21 cellular contexts compared by ENCODE assay signal in genomic region chr17:372157-373152, GRCh38. TPM values are rescaled to one million over a fixed set of nuclear protein-coding genes. Genes with fewer than 3 reads are reported as not detected.
DNase-seq lines count a peak whose midpoint lies in the region; ATAC-seq, FAIRE-seq and TF ChIP-seq lines count a peak whose summit lies in the region.
"Had no signal": no experiment of that assay in that cellular context is flagged by ENCODE, and none has a peak within 500 bp of the region (broad histone marks: within the 10 kb centered on the region; RNA-seq: fewer than 3 reads in every experiment).

No MANE protein-coding gene starts in this region.

- H3K4me3 ChIP-seq in HEK293 (ENCODE audit: low read depth, low read length) (no peak overlapping the region), WERI-Rb-1 (ENCODE audit: low read depth, low read length) (peak overlapping the region; percentile 31), small intestine (ENCODE audit: low read depth in 1 of 2, low read length in 2 of 2) (no peak overlapping the region), aorta (ENCODE audit: low read length in 2 of 2) (no peak overlapping the region), tibial nerve (no peak overlapping the region)
- H3K4me3 ChIP-seq: GM23338, K562 had no signal

- no peak for TF ChIP-seq POLR2A in tibial nerve (IDR thresholded peaks at IDR 0.05)

- ATAC-seq in aorta (ENCODE audit: low FRiP score): no peak
- ATAC-seq: GM23338, K562 had no signal

- H3K9me3 ChIP-seq in HEK293 (ENCODE audit: control insufficient read depth, insufficient read depth, low read depth, low read length) (peaks cover 3% of the 10 kb centered on the region), WERI-Rb-1 (ENCODE audit: severe bottlenecking) (peaks cover 2% of the 10 kb centered on the region), small intestine (ENCODE audit: control insufficient read depth, low read depth) (no peaks in the 10 kb centered on the region), aorta (ENCODE audit: control insufficient read depth, low read length) (peaks cover 2% of the 10 kb centered on the region), tibial nerve (peaks cover 0 to 13% (median 0%) of the 10 kb centered on the region in 4 donors)

- POLR2A ChIA-PET in HEK293 (lab: Yijun Ruan, JAX): no interaction called here

- H3K27ac ChIP-seq in HEK293 (ENCODE audit: extremely low read depth, low read depth, low read length): no peak overlapping the region
- H3K27ac ChIP-seq in WERI-Rb-1: peak overlapping the region; percentile 48
- H3K27ac ChIP-seq in small intestine (ENCODE audit: low read depth in 1 of 2, low read length in 1 of 2): peak overlapping the region in 1 of 2 donors; percentile 42
- no peak overlapping the region for H3K27ac ChIP-seq in aorta (ENCODE audit: low read depth in 1 of 2, low read length in 2 of 2)
- H3K27ac ChIP-seq in tibial nerve: peak overlapping the region in 2 of 4 donors; percentile 25 to 42

- DNase-seq in WERI-Rb-1: peak; percentile 49
- DNase-seq in islet precursor cell: peak; percentile 34
- peak; percentile 17 for DNase-seq in small intestine
- no peak for DNase-seq in aorta
- DNase-seq in GM13977 (ENCODE audit: low spot score): no peak
- DNase-seq in tibial nerve (ENCODE audit: low spot score in 2 of 2): no peak
- DNase-seq: ACHN, AML-193, COR-L47, DMS153, EL, NCI-H1092, NCI-H1694, NCI-H2107, NCI-H226, NCI-H524 treated with DMSO at 0.1 percent for 48 hours, SHP77 treated with DMSO at 0.1 percent for 48 hours had no signal

- WGBS in small intestine, 3 donors: 58 to 64% (median 63%) methylated on average over 18 of the region's 18 CpGs
- WGBS in aorta, 2 donors: 68 to 76% methylated on average over 18 of the region's 18 CpGs
- WGBS in tibial nerve, 2 donors: 56 to 59% methylated on average over 18 of the region's 18 CpGs

- in situ Hi-C loops in GM13977 (cut with MboI; ENCODE audit: low pct_unique_long_range_greater_than_20kb, low sequenced_read_pairs, unreplicated experiment): no loop called here

- no peak for TF ChIP-seq EP300 in tibial nerve (IDR thresholded peaks at IDR 0.05)

- no peak for FAIRE-seq in small intestine (lab: Jason Lieb, UNC)
- FAIRE-seq: K562, RCC 7860 had no signal

- CTCF ChIA-PET in HEK293 (lab: Yijun Ruan, JAX): interaction anchor here (0.7 to 1.5 kb wide), 4 partner anchors 9 to 624 kb away, joined by 3 read pairs; partner anchors contain the start of genes RPH3AL and TIMM22

- intact Hi-C loops in aorta (cut with DNase I): no loop called here

- TF ChIP-seq CTCF in HEK293 (tag by site-specific recombination; IDR thresholded peaks at IDR 0.05) (no peak), WERI-Rb-1 (IDR thresholded peaks at IDR 0.05; ENCODE audit: low read depth, low read length) (no peak), GM13977 (IDR thresholded peaks at IDR 0.05; ENCODE audit: extremely low read depth, insufficient read depth, missing control alignments) (no peak), tibial nerve (IDR thresholded peaks at IDR 0.05) (no peak)

- no peaks in the 10 kb centered on the region for H3K27me3 ChIP-seq in WERI-Rb-1 (ENCODE audit: insufficient read depth, low read depth, severe bottlenecking)
- H3K27me3 ChIP-seq in small intestine (ENCODE audit: control insufficient read depth in 2 of 2, insufficient read depth in 2 of 2, low read length in 2 of 2): no peaks in the 10 kb centered on the region
- no peaks in the 10 kb centered on the region for H3K27me3 ChIP-seq in aorta (ENCODE audit: control insufficient read depth in 1 of 2, insufficient read depth in 2 of 2, low read length in 1 of 2)
- no peaks in the 10 kb centered on the region for H3K27me3 ChIP-seq in tibial nerve

- H3K36me3 ChIP-seq in HEK293 (ENCODE audit: control insufficient read depth in 2 of 2, insufficient read depth in 1 of 2, low read length in 2 of 2) (peaks cover 0 to 3% of the 10 kb centered on the region in 2 experiments; a peak in 1 of 3 replicates), WERI-Rb-1 (no peaks in the 10 kb centered on the region), small intestine (ENCODE audit: control insufficient read depth in 2 of 2, insufficient read depth in 2 of 2, low read length in 2 of 2) (no peaks in the 10 kb centered on the region), aorta (ENCODE audit: control insufficient read depth in 1 of 2, insufficient read depth in 2 of 2, low read length in 1 of 2) (no peaks in the 10 kb centered on the region), tibial nerve (no peaks in the 10 kb centered on the region)

- H3K4me1 ChIP-seq in HEK293 (ENCODE audit: control insufficient read depth, insufficient read depth, low read length) (peaks cover 5% of the 10 kb centered on the region; the same call in 1 of the 2 replicates), small intestine (ENCODE audit: control insufficient read depth in 2 of 2, insufficient read depth in 1 of 2, low read depth in 1 of 2, low read length in 1 of 2) (peaks cover 0 to 4% of the 10 kb centered on the region in 2 donors), aorta (ENCODE audit: control insufficient read depth in 1 of 2, insufficient read depth in 2 of 2, low read length in 2 of 2) (no peaks in the 10 kb centered on the region), tibial nerve (peaks cover 0 to 14% (median 0%) of the 10 kb centered on the region in 4 donors)

TF ChIP-seq in HEK293, 187 proteins besides CTCF, POLR2A, EP300 and RAD21:
- peak; percentile 67; the same call in 1 of the 2 replicates for TF ChIP-seq KLF17 (tag by site-specific recombination; IDR thresholded peaks at IDR 0.05)
- TF ChIP-seq KLF1 (tag by site-specific recombination; IDR thresholded peaks at IDR 0.05): no peak
- TF ChIP-seq GLIS1 (tag by site-specific recombination; IDR thresholded peaks at IDR 0.05): peak; percentile 28; the same call in 1 of the 2 replicates

RNA-seq across cellular contexts. Expression of gene RPH3AL, which starts 19.8 kb away (rescaled TPM):
- 10 to 100 TPM; 10.5 to 18.8 (median 13.3) TPM for polyA plus RNA-seq in small intestine
- 10 to 100 TPM; 12.5 to 18.1 TPM for total RNA-seq in aorta
- 1 to 10 TPM; 1.6 to 3.5 TPM for polyA plus RNA-seq in aorta
- total RNA-seq in tibial nerve: 10 to 100 TPM in 3 of 4 donors, 1 to 10 TPM in 1; 9.6 to 62.4 (median 41.9) TPM

Comparison
In these comparisons a context has a peak if more than half of its experiments do, and no peak if none do; other contexts are left out.
1. DNase-seq: peak in WERI-Rb-1 (single experiment), islet precursor cell (single experiment) and small intestine (single experiment); none in aorta (0 of 2), GM13977 (single experiment) and tibial nerve (0 of 2).